20 cellular contexts compared by ENCODE assay signal in the genomic region with DNA sequence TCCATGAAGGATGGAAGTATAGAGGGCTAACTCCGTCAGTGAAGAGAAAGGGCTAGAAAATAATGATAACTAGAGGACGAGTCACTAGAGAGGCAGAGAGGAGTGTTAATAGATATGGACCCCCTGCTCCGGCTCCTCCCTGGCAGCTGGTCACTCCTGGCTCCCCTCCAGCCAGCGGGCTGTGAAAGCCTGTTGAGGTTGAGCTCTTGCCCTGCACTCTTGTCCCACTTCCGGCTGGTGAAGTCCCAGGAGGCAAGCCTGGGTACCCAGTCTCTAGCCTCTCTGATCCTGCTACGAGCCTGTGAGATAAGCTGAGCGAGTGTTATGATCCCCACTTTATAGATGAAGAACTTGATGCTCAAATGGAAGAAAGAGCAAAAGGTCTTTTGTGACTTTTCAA.
DNase-seq lines count a peak whose midpoint lies in the region; ATAC-seq and TF ChIP-seq lines count a peak whose summit lies in the region.
"Had no signal": no experiment of that assay in that cellular context is flagged by ENCODE, and none has a peak within 500 bp of the region (broad histone marks: within the 10 kb centered on the region; RNA-seq: fewer than 3 reads in every experiment).

No MANE protein-coding gene starts in this region.

- TF ChIP-seq CTCF in NB4 (IDR thresholded peaks at IDR 0.05; ENCODE audit: low read depth, low read length) (no peak), nephron progenitor cell (IDR thresholded peaks at IDR 0.05) (no peak)

- H3K36me3 Mint-ChIP-seq in nephron progenitor cell (ENCODE audit: low read depth), result no peaks in the 10 kb centered on the region
- H3K36me3 Mint-ChIP-seq: activated naive CD8-positive, alpha-beta T cell treated with anti-CD3 and anti-CD28 coated beads, Interleukin-2, amount 10 ng/mL, durations not matched to agents 7 days and 5 days; immature natural killer cell; naive B cell had no signal

- ATAC-seq in HG02610 (IDR thresholded peaks at IDR 0.05; ENCODE audit: unreplicated experiment) (no peak), GM19395 (IDR thresholded peaks at IDR 0.05; ENCODE audit: unreplicated experiment) (no peak)
- ATAC-seq: esophagus mucosa, lower lobe of right lung had no signal

- peak overlapping the region; percentile 74 for H3K4me3 Mint-ChIP-seq in nephron progenitor cell
- H3K4me3 Mint-ChIP-seq: activated naive CD8-positive, alpha-beta T cell treated with anti-CD3 and anti-CD28 coated beads, Interleukin-2, amount 10 ng/mL, durations not matched to agents 7 days and 5 days; activated T-helper 1 cell treated with anti-CD3 and anti-CD28 coated beads, Interleukin-12 subunit alpha, Interleukin-12 subunit beta, Interleukin-2, Interleukin-4 antibody, amounts not matched to agents 30 ng/mL and 10 ng/mL and 1 ng/mL, durations not matched to agents 14 hours and 24 hours and 36 hours; HFFc6; immature natural killer cell; naive B cell; T-helper 2 cell treated with Interferon-gamma antibody and Interleukin-4, amounts not matched to agents 5 μg/mL and 100 μg/mL, for 36 hours had no signal

- peak overlapping the region; percentile 97 for H3K27ac Mint-ChIP-seq in nephron progenitor cell
- H3K27ac Mint-ChIP-seq: activated naive CD8-positive, alpha-beta T cell treated with anti-CD3 and anti-CD28 coated beads, Interleukin-2, amount 10 ng/mL, durations not matched to agents 7 days and 5 days; activated T-helper 1 cell treated with anti-CD3 and anti-CD28 coated beads, Interleukin-12 subunit alpha, Interleukin-12 subunit beta, Interleukin-2, Interleukin-4 antibody, amounts not matched to agents 30 ng/mL and 10 ng/mL and 1 ng/mL, durations not matched to agents 14 hours and 24 hours and 36 hours; HFFc6; immature natural killer cell; T-helper 2 cell treated with Interferon-gamma antibody and Interleukin-4, amounts not matched to agents 5 μg/mL and 100 μg/mL, for 36 hours had no signal

- TF ChIP-seq POLR2A in NB4 (IDR thresholded peaks at IDR 0.05; ENCODE audit: extremely low read depth, insufficient read length), result no peak

- H3K4me3 ChIP-seq in NB4 (ENCODE audit: low read depth, low read length), result no peak overlapping the region
- H3K4me3 ChIP-seq: lower lobe of right lung had no signal

- H3K27ac ChIP-seq in caudate nucleus (ENCODE audit: low read depth, low read length), result peak overlapping the region; percentile 31
- H3K27ac ChIP-seq: lower lobe of right lung had no signal

- H3K27me3 Mint-ChIP-seq in nephron progenitor cell (ENCODE audit: low read depth, poor library complexity), result peaks cover 8% of the 10 kb centered on the region

- H3K4me1 Mint-ChIP-seq in nephron progenitor cell, result peaks cover 38% of the 10 kb centered on the region
- H3K4me1 Mint-ChIP-seq: activated naive CD8-positive, alpha-beta T cell treated with anti-CD3 and anti-CD28 coated beads, Interleukin-2, amount 10 ng/mL, durations not matched to agents 7 days and 5 days; immature natural killer cell had no signal

- peak; percentile 13 for DNase-seq in DMS79 (lab: John Stamatoyannopoulos, UW)
- peak; percentile 28 for DNase-seq in NB4 (ENCODE audit: low read depth)
- DNase-seq in caudate nucleus (lab: John Stamatoyannopoulos, UW), result peak in 2 of 61 donors; percentile 5 to 28
- DNase-seq in nephron progenitor cell, result peak; percentile 10
- no peak for DNase-seq in NCI-H774 (lab: John Stamatoyannopoulos, UW)
- no peak for DNase-seq in dermis blood vessel endothelial cell
- DNase-seq: activated naive CD8-positive, alpha-beta T cell treated with anti-CD3 and anti-CD28 coated beads, Interleukin-2, amount 10 ng/mL, durations not matched to agents 7 days and 5 days; dorsolateral prefrontal cortex; HFFc6; immature natural killer cell; lower lobe of right lung; naive B cell; NCI-H1105 treated with DMSO at 0.1 percent for 48 hours; NCI-H226; stimulated activated CD4-positive, alpha-beta T cell treated with anti-CD3 and anti-CD28 coated beads, Interleukin-12 subunit alpha, Interleukin-12 subunit beta, amount 100 ng/mL, for 4 hours had no signal

- no peaks in the 10 kb centered on the region for H3K9me3 Mint-ChIP-seq in nephron progenitor cell
- H3K9me3 Mint-ChIP-seq: activated naive CD8-positive, alpha-beta T cell treated with anti-CD3 and anti-CD28 coated beads, Interleukin-2, amount 10 ng/mL, durations not matched to agents 7 days and 5 days; activated T-helper 1 cell treated with anti-CD3 and anti-CD28 coated beads, Interleukin-12 subunit alpha, Interleukin-12 subunit beta, Interleukin-2, Interleukin-4 antibody, amounts not matched to agents 30 ng/mL and 10 ng/mL and 1 ng/mL, durations not matched to agents 14 hours and 24 hours and 36 hours; HFFc6; naive B cell; T-helper 2 cell treated with Interferon-gamma antibody and Interleukin-4, amounts not matched to agents 5 μg/mL and 100 μg/mL, for 36 hours had no signal

Comparison
In these comparisons a context has a peak if more than half of its experiments do, and no peak if none do; other contexts are left out.
1. DNase-seq: peak in DMS79 (single experiment), NB4 (single experiment) and nephron progenitor cell (single experiment); none in NCI-H774 (single experiment) and dermis blood vessel endothelial cell (single experiment).